Comparison of ENCODE assay signal across 18 cellular contexts in the genomic region with DNA sequence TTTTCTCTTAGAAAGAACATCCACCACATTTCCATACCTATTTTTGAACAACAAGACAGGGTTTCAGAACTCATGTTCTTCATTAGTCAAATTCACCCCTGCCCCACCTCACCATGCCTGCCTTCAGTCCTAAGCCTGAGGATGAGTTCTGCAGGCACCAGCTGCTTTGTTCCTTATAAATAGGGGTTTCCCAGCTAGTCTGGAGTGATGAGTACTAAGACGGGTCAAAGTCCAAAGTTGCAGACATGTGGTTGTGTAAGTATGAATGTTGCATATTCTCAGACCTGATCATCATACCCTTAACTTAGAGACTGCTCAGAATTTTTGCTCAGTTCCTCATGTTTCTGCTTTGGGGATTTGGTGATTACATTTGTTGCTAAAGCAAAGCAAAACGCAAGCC.
DNase-seq lines count a peak whose midpoint lies in the region; ATAC-seq, FAIRE-seq and TF ChIP-seq lines count a peak whose summit lies in the region.
"Had no signal": no experiment of that assay in that cellular context is flagged by ENCODE, and none has a peak within 500 bp of the region (broad histone marks: within the 10 kb centered on the region; RNA-seq: fewer than 3 reads in every experiment).

No MANE protein-coding gene starts in this region.

- no peak overlapping the region for H4K8ac ChIP-seq in mesenchymal stem cell (ENCODE audit: low read length)

- H3K9me3 ChIP-seq in mammary epithelial cell (replicated peaks; ENCODE audit: insufficient read depth, low read length) (no peaks in the 10 kb centered on the region), mesenchymal stem cell (ENCODE audit: control insufficient read depth, low read length) (no peaks in the 10 kb centered on the region), kidney (ENCODE audit: control insufficient read depth in 1 of 2, low read length in 2 of 2) (no peaks in the 10 kb centered on the region), thyroid gland (no peaks in the 10 kb centered on the region)
- H3K9me3 ChIP-seq: BLaER1 treated with 17β-estradiol and CSF1 and Interleukin-3, amounts not matched to agents 10 nM and 100 nM; body of pancreas had no signal

- no peak for TF ChIP-seq POLR2A in thyroid gland (IDR thresholded peaks at IDR 0.05)

- peaks cover 3% of the 10 kb centered on the region for H3K4me1 Mint-ChIP-seq in mesothelial cell of epicardium

- in situ Hi-C loops in mammary epithelial cell (cut with MboI; ENCODE audit: low sequenced_read_pairs in 2 of 2) (no loop called here), KBM-7 (cut with MboI; ENCODE audit: low pct_unique_long_range_greater_than_20kb, low sequenced_read_pairs) (no loop called here)

- no peaks in the 10 kb centered on the region for H3K79me2 ChIP-seq in mammary epithelial cell (ENCODE audit: insufficient read depth, low read length)

- peak; percentile 82 for ATAC-seq in HG02798 (IDR thresholded peaks at IDR 0.05; ENCODE audit: poor library complexity, unreplicated experiment)
- ATAC-seq: body of pancreas, HCT116, natural killer cell had no signal

- H3K27ac ChIP-seq in mammary epithelial cell (ENCODE audit: insufficient read depth, low read depth, low read length) (no peak overlapping the region), mesenchymal stem cell (ENCODE audit: low read length, poor library complexity, severe bottlenecking) (no peak overlapping the region), kidney (ENCODE audit: low read depth in 2 of 2, low read length in 2 of 2) (no peak overlapping the region), thyroid gland (no peak overlapping the region)
- H3K27ac ChIP-seq: BLaER1 treated with 17β-estradiol and CSF1 and Interleukin-3, amounts not matched to agents 10 nM and 100 nM; body of pancreas had no signal

- TF ChIP-seq CTCF in mammary epithelial cell (conservative IDR thresholded peaks at IDR 0.05 in 1 of 2, IDR thresholded peaks at IDR 0.05 in 1 of 2; ENCODE audit: extremely low read depth in 1 of 2, insufficient read depth in 1 of 2, low read depth in 1 of 2, low read length in 2 of 2) (no peak), mesothelial cell of epicardium (IDR thresholded peaks at IDR 0.05; ENCODE audit: unreplicated experiment) (no peak), kidney (IDR thresholded peaks at IDR 0.05; ENCODE audit: borderline replicate concordance, extremely low read depth, insufficient read depth) (no peak), thyroid gland (IDR thresholded peaks at IDR 0.05) (no peak)

- H2AK5ac ChIP-seq in mesenchymal stem cell (ENCODE audit: low read length, severe bottlenecking) = no peak overlapping the region

- H2AFZ ChIP-seq in mammary epithelial cell (ENCODE audit: low read depth, low read length) = no peak overlapping the region
- H2AFZ ChIP-seq in mesenchymal stem cell (ENCODE audit: low read depth, low read length) = no peak overlapping the region

- no peak overlapping the region for H3K23ac ChIP-seq in mesenchymal stem cell (ENCODE audit: low read length in 2 of 2)

- H3K9ac ChIP-seq in mammary epithelial cell (ENCODE audit: insufficient read depth, low read length) (no peak overlapping the region), mesenchymal stem cell (ENCODE audit: low read length) (peak overlapping the region; percentile 37), kidney (ENCODE audit: low read length in 2 of 2) (no peak overlapping the region)
- H3K9ac ChIP-seq: BLaER1 treated with 17β-estradiol and CSF1 and Interleukin-3, amounts not matched to agents 10 nM and 100 nM had no signal

- H3K36me3 ChIP-seq in mammary epithelial cell (ENCODE audit: insufficient read depth, low read length) (no peaks in the 10 kb centered on the region), mesenchymal stem cell (ENCODE audit: control insufficient read depth in 1 of 2, insufficient read depth in 2 of 2, low read depth in 1 of 2, low read length in 2 of 2) (no peaks in the 10 kb centered on the region), kidney (ENCODE audit: control insufficient read depth in 1 of 2, insufficient read depth in 2 of 2, low read length in 2 of 2) (no peaks in the 10 kb centered on the region), thyroid gland (no peaks in the 10 kb centered on the region)
- H3K36me3 ChIP-seq: BLaER1 treated with 17β-estradiol and CSF1 and Interleukin-3, amounts not matched to agents 10 nM and 100 nM had no signal

- no peaks in the 10 kb centered on the region for H3K36me3 Mint-ChIP-seq in mesothelial cell of epicardium
- H3K36me3 Mint-ChIP-seq: natural killer cell had no signal

- no peaks in the 10 kb centered on the region for H4K20me1 ChIP-seq in mammary epithelial cell (ENCODE audit: insufficient read depth, low read length)
- H4K20me1 ChIP-seq: BLaER1 treated with 17β-estradiol and CSF1 and Interleukin-3, amounts not matched to agents 10 nM and 100 nM had no signal

- no peaks in the 10 kb centered on the region for H3K27me3 ChIP-seq in mammary epithelial cell (ENCODE audit: insufficient read depth, low read length)
- no peaks in the 10 kb centered on the region for H3K27me3 ChIP-seq in mesenchymal stem cell (ENCODE audit: control insufficient read depth in 1 of 2, insufficient read depth in 1 of 2, low read length in 2 of 2)
- no peaks in the 10 kb centered on the region for H3K27me3 ChIP-seq in thyroid gland
- H3K27me3 ChIP-seq: BLaER1 treated with 17β-estradiol and CSF1 and Interleukin-3, amounts not matched to agents 10 nM and 100 nM; body of pancreas had no signal

- intact Hi-C loops in mammary epithelial cell (cut with micrococcal nuclease) (no loop called here), kidney (cut with DNase I) (no loop called here), thyroid gland (cut with DNase I) (no loop called here)

- H3K4me2 ChIP-seq in mammary epithelial cell (ENCODE audit: insufficient read depth, low read depth, low read length) (no peak overlapping the region), mesenchymal stem cell (ENCODE audit: low read length, poor library complexity, severe bottlenecking) (no peak overlapping the region)
- H3K4me2 ChIP-seq: BLaER1 treated with 17β-estradiol and CSF1 and Interleukin-3, amounts not matched to agents 10 nM and 100 nM had no signal

- no peak overlapping the region for H2BK15ac ChIP-seq in mesenchymal stem cell (ENCODE audit: low read depth, poor library complexity, severe bottlenecking)

- H3K27ac Mint-ChIP-seq in mesothelial cell of epicardium = no peak overlapping the region
- H3K27ac Mint-ChIP-seq: natural killer cell had no signal

- CTCF ChIA-PET in mammary epithelial cell (lab: Charles Lee; ENCODE audit: low non-redundant PET) = no interaction called here

- H2BK12ac ChIP-seq in mesenchymal stem cell (ENCODE audit: low read length in 2 of 2) = no peak overlapping the region

- no peak for FAIRE-seq in kidney (lab: Jason Lieb, UNC)

- H3K27me3 Mint-ChIP-seq in mesothelial cell of epicardium (ENCODE audit: low read depth) = no peaks in the 10 kb centered on the region

- dilution Hi-C loops in mammary epithelial cell (cut with HindIII; ENCODE audit: low sequenced_read_pairs) = no loop called here

- peaks cover 7% of the 10 kb centered on the region for H3K9me3 Mint-ChIP-seq in mesothelial cell of epicardium
- H3K9me3 Mint-ChIP-seq: natural killer cell had no signal

- peak; percentile 63 for DNase-seq in EH (ENCODE audit: low read depth)
- peak; percentile 10 for DNase-seq in mammary epithelial cell
- DNase-seq in mesenchymal stem cell = peak; percentile 75
- no peak for DNase-seq in mesothelial cell of epicardium (ENCODE audit: low spot score in 2 of 2, unreplicated experiment in 2 of 2)
- no peak for DNase-seq in kidney
- no peak for DNase-seq in KBM-7
- DNase-seq in thyroid gland = no peak
- DNase-seq: activated CD4-positive, alpha-beta T cell treated with anti-CD3 and anti-CD28 coated beads, Interleukin-2, amount 50 U/mL, for 48 hours; body of pancreas; effector memory CD4-positive, alpha-beta T cell; natural killer cell; NCI-H2107; retina; SIG-M5; stimulated activated CD4-positive, alpha-beta T cell treated with anti-CD3 and anti-CD28 coated beads, Interleukin-4, amount 100 ng/mL, for 1 hour had no signal

- H4K91ac ChIP-seq in mesenchymal stem cell (ENCODE audit: low read length) = no peak overlapping the region

- H3K4me3 ChIP-seq in mammary epithelial cell (replicated peaks in 1 of 3; ENCODE audit: insufficient read depth in 1 of 3, low read depth in 2 of 3, low read length in 3 of 3) (no peak overlapping the region), mesenchymal stem cell (ENCODE audit: insufficient read depth in 1 of 2, low read depth in 1 of 2, low read length in 2 of 2) (no peak overlapping the region), kidney (ENCODE audit: low read length in 2 of 2) (no peak overlapping the region), thyroid gland (replicated peaks in 1 of 3) (no peak overlapping the region)
- H3K4me3 ChIP-seq: BLaER1 treated with 17β-estradiol and CSF1 and Interleukin-3, amounts not matched to agents 10 nM and 100 nM; body of pancreas had no signal

- H3K4ac ChIP-seq in mesenchymal stem cell (ENCODE audit: low read depth in 1 of 2, low read length in 2 of 2) = no peak overlapping the region

- BruUV-seq in mammary epithelial cell (replicated peaks; lab: Mats Ljungman, UMichigan) = no TSS peak

- H2BK120ac ChIP-seq in mesenchymal stem cell (ENCODE audit: low read depth, low read length) = no peak overlapping the region

- no peaks in the 10 kb centered on the region for H3K79me1 ChIP-seq in mesenchymal stem cell (replicated peaks; ENCODE audit: low read length, poor library complexity, severe bottlenecking)

- no peaks in the 10 kb centered on the region for H3K4me1 ChIP-seq in mammary epithelial cell (ENCODE audit: insufficient read depth, low read length)
- H3K4me1 ChIP-seq in mesenchymal stem cell (ENCODE audit: control insufficient read depth, insufficient read depth, low read depth, low read length) = no peaks in the 10 kb centered on the region
- H3K4me1 ChIP-seq in kidney (ENCODE audit: control insufficient read depth in 1 of 2, insufficient read depth in 1 of 2, low read depth in 1 of 2, low read length in 2 of 2) = no peaks in the 10 kb centered on the region
- no peaks in the 10 kb centered on the region for H3K4me1 ChIP-seq in thyroid gland
- H3K4me1 ChIP-seq: BLaER1 treated with 17β-estradiol and CSF1 and Interleukin-3, amounts not matched to agents 10 nM and 100 nM; body of pancreas had no signal

- H3K14ac ChIP-seq in mesenchymal stem cell (ENCODE audit: low read length in 2 of 2) = no peak overlapping the region

- 91% methylated on average over 2 of the region's 2 CpGs for WGBS in mammary epithelial cell (ENCODE audit: low coverage, missing lambda C conversion rate)
- WGBS in mesenchymal stem cell = no CpG with 5 or more reads among the region's 2 CpGs
- WGBS in thyroid gland, 2 donors = 88 to 90% methylated on average over 2 of the region's 2 CpGs

- no peak overlapping the region for H3K18ac ChIP-seq in mesenchymal stem cell (ENCODE audit: low read depth in 1 of 2, low read length in 2 of 2)

- H2BK5ac ChIP-seq in mesenchymal stem cell (ENCODE audit: low read depth, low read length, poor library complexity, severe bottlenecking) = no peak overlapping the region

- no peak overlapping the region for H3K4me3 Mint-ChIP-seq in mesothelial cell of epicardium
- H3K4me3 Mint-ChIP-seq: natural killer cell had no signal

Comparison
In these comparisons a context has a peak if more than half of its experiments do, and no peak if none do; other contexts are left out.
1. DNase-seq: peak in EH (single experiment), mammary epithelial cell (single experiment) and mesenchymal stem cell (single experiment); none in mesothelial cell of epicardium (0 of 2), kidney (single experiment), KBM-7 (single experiment) and thyroid gland (0 of 2).